In the genomic region with DNA sequence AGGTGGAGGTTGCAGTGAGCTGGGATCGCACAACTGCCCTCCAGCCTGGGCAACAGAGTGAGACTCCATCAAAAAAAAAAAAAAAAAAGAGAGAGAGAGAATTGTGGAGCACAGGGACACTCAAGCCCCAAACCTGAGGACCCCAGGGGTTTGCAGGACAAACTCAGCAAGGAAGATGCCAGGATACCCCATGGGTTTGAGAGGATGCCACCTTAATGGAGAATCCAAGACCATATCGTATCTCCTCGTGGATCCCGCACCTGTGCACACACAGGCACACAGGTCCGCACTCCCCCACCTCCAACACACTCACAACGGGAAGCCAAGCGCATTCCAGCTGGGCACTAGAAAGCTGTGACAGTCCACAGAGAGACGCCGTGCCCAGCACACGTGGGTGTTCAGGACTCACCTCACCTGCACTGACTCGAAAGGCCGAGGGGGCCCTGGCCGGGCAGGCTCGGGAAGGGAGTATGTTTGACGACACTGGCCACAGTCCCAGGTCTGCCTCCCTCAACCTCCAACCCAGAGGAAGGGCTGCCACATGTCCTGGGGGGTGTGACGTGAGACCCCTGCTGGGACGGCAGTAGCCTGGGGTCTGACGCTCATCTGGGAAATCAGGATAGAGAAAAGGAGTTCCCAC, we compare ENCODE assay signal across 25 cellular contexts.
"Had no signal": no experiment of that assay in that cellular context is flagged by ENCODE, and none has a peak within 500 bp of the region (broad histone marks: within the 10 kb centered on the region; RNA-seq: fewer than 3 reads in every experiment).

No MANE protein-coding gene starts in this region.

- H3K4me1 Mint-ChIP-seq: activated CD4-positive, alpha-beta T cell treated with anti-CD3 and anti-CD28 coated beads, Interleukin-2, amount 10 ng/mL, durations not matched to agents 7 days and 5 days; T-cell had no signal

- H3K27ac Mint-ChIP-seq: activated CD4-positive, alpha-beta memory T cell treated with anti-CD3 and anti-CD28 coated beads for 36 hours; activated CD4-positive, alpha-beta T cell treated with anti-CD3 and anti-CD28 coated beads, Interleukin-2, amount 10 ng/mL, durations not matched to agents 7 days and 5 days; T-cell had no signal

- H3K4me3 ChIP-seq: SK-N-MC had no signal

- H3K4me3 Mint-ChIP-seq: activated CD4-positive, alpha-beta memory T cell treated with anti-CD3 and anti-CD28 coated beads for 36 hours; activated CD4-positive, alpha-beta T cell treated with anti-CD3 and anti-CD28 coated beads, Interleukin-2, amount 10 ng/mL, durations not matched to agents 7 days and 5 days; activated T-cell treated with anti-CD3 and anti-CD28 coated beads, Interleukin-2, amount 50 U/mL, for 4 hours; T-cell had no signal

- H3K36me3 Mint-ChIP-seq: activated CD4-positive, alpha-beta memory T cell treated with anti-CD3 and anti-CD28 coated beads for 36 hours; activated naive CD4-positive, alpha-beta T cell treated with anti-CD3 and anti-CD28 coated beads, Interleukin-2, amount 50 U/mL, for 72 hours; T-cell had no signal

- H3K27me3 Mint-ChIP-seq: activated CD4-positive, alpha-beta T cell treated with anti-CD3 and anti-CD28 coated beads, Interleukin-2, amount 10 ng/mL, durations not matched to agents 7 days and 5 days had no signal

- DNase-seq: activated CD4-positive, alpha-beta memory T cell treated with anti-CD3 and anti-CD28 coated beads for 36 hours; activated CD4-positive, alpha-beta T cell treated with anti-CD3 and anti-CD28 coated beads, Interleukin-2, amount 10 ng/mL, durations not matched to agents 7 days and 5 days; activated CD4-positive, CD25-positive, alpha-beta regulatory T cell; activated CD8-positive, alpha-beta memory T cell treated with anti-CD3 and anti-CD28 coated beads for 24 hours; activated effector memory CD4-positive, alpha-beta T cell treated with anti-CD3 and anti-CD28 coated beads, Interleukin-2, amount 50 U/mL, for 16 hours; activated naive CD4-positive, alpha-beta T cell treated with Interleukin-2 at 50 U/mL for 16 hours; activated T-cell treated with anti-CD3 and anti-CD28 coated beads, Interleukin-2, amount 50 U/mL, for 4 hours; amygdala; cerebellar nuclear complex; NCI-H1105 treated with DMSO at 0.1 percent for 48 hours; NCI-H1436 treated with DMSO at 0.1 percent for 48 hours; NCI-H1930; NCI-H2171; NCI-H2227 treated with DMSO at 0.1 percent for 48 hours; NCI-H446 treated with DMSO at 0.1 percent for 48 hours; NCI-H524 treated with DMSO at 0.1 percent for 48 hours; NCI-H748 treated with DMSO at 0.1 percent for 48 hours; NK-92 treated with Interleukin-12 subunit alpha and Interleukin-12 subunit beta, amount 100 ng/mL, for 24 hours; OCI-M1; RPMI8226; T-cell; T-helper 2 cell had no signal

- H3K9me3 Mint-ChIP-seq: activated CD4-positive, alpha-beta memory T cell treated with anti-CD3 and anti-CD28 coated beads for 36 hours; activated CD4-positive, alpha-beta T cell treated with anti-CD3 and anti-CD28 coated beads, Interleukin-2, amount 10 ng/mL, durations not matched to agents 7 days and 5 days; activated naive CD4-positive, alpha-beta T cell treated with anti-CD3 and anti-CD28 coated beads, Interleukin-2, amount 50 U/mL, for 72 hours; activated T-cell treated with anti-CD3 and anti-CD28 coated beads, Interleukin-2, amount 50 U/mL, for 4 hours; T-cell had no signal

- H3K27ac ChIP-seq: SK-N-MC, VCaP had no signal
